ENCODE assay signal across 12 cellular contexts in genomic region chr13:51739403-51740112, GRCh38.
A peak's percentile ranks its signal among the peaks of the same experiment; 100 is the strongest.
DNase-seq lines count a peak whose midpoint lies in the region; ATAC-seq and TF ChIP-seq lines count a peak whose summit lies in the region.
"Had no signal": no experiment of that assay in that cellular context is flagged by ENCODE, and none has a peak within 500 bp of the region (broad histone marks: within the 10 kb centered on the region; RNA-seq: fewer than 3 reads in every experiment).

No MANE protein-coding gene starts in this region.

- WGBS in heart left ventricle, 4 donors: 73 to 86% (median 77%) methylated on average over 6 of the region's 6 CpGs
- 66 to 77% methylated on average over 6 of the region's 6 CpGs for WGBS in upper lobe of left lung, 2 donors
- WGBS in thyroid gland, 2 donors: 71 to 84% methylated on average over 6 of the region's 6 CpGs

- H3K27me3 ChIP-seq in adipocyte (replicated peaks; ENCODE audit: control insufficient read depth, insufficient read depth, low read length) (no peaks in the 10 kb centered on the region), heart left ventricle (no peaks in the 10 kb centered on the region), upper lobe of left lung (no peaks in the 10 kb centered on the region), thyroid gland (no peaks in the 10 kb centered on the region)
- H3K27me3 ChIP-seq: MG63 had no signal

- intact Hi-C loops in heart left ventricle (cut with DNase I): loop anchor here in 4 of 10 donors (10.0 kb wide), 3 partner anchors 155 to 305 kb away; partner anchors contain the start of gene WDFY2 (in 1 of the 4)
- intact Hi-C loops in thyroid gland (cut with DNase I): no loop called here

- DNase-seq in adipocyte (ENCODE audit: low read depth) (peak; percentile 70), heart left ventricle (no peak), omental fat pad (ENCODE audit: low spot score) (no peak), upper lobe of left lung (no peak), NCI-H2196 (lab: John Stamatoyannopoulos, UW; ENCODE audit: unreplicated experiment) (no peak), thyroid gland (no peak)
- DNase-seq: CD4-positive, alpha-beta T cell; MG63; NCI-H2171; stimulated activated CD4-positive, alpha-beta T cell treated with anti-CD3 and anti-CD28 coated beads, Interleukin-1b, Interleukin-23, amount 100 ng/mL, for 48 hours had no signal

- H3K4me3 ChIP-seq in adipocyte (ENCODE audit: low read length) (peak overlapping the region; percentile 45), heart left ventricle (no peak overlapping the region), upper lobe of left lung (no peak overlapping the region), thyroid gland (replicated peaks in 1 of 3) (no peak overlapping the region)
- H3K4me3 ChIP-seq: MG63 had no signal

- H3K9me3 ChIP-seq in adipocyte (ENCODE audit: control insufficient read depth, low read length) (no peaks in the 10 kb centered on the region), heart left ventricle (no peaks in the 10 kb centered on the region), upper lobe of left lung (no peaks in the 10 kb centered on the region), thyroid gland (no peaks in the 10 kb centered on the region)
- H3K9me3 ChIP-seq: MG63 had no signal

- ATAC-seq in heart left ventricle: peak in 3 of 4 donors; percentile 25 to 48 (median 43)
- peak; percentile 40 for ATAC-seq in omental fat pad (ENCODE audit: low FRiP score)
- peak in 1 of 2 donors; percentile 73 for ATAC-seq in upper lobe of left lung (ENCODE audit: low FRiP score in 2 of 2)
- ATAC-seq in GM19395 (IDR thresholded peaks at IDR 0.05; ENCODE audit: unreplicated experiment): no peak
- no peak for ATAC-seq in GM21381 (IDR thresholded peaks at IDR 0.05; ENCODE audit: unreplicated experiment)

- H3K4me1 ChIP-seq in adipocyte (ENCODE audit: control insufficient read depth, insufficient read depth, low read length) (peaks cover 44% of the 10 kb centered on the region), heart left ventricle (peaks cover 0 to 6% (median 0%) of the 10 kb centered on the region in 12 donors), upper lobe of left lung (peaks cover 4 to 14% (median 10%) of the 10 kb centered on the region in 4 donors), thyroid gland (no peaks in the 10 kb centered on the region)

- H3K9ac ChIP-seq in adipocyte (ENCODE audit: low read length): peak overlapping the region; percentile 76

- H3K36me3 ChIP-seq in adipocyte (ENCODE audit: control insufficient read depth, insufficient read depth, low read length, severe bottlenecking) (no peaks in the 10 kb centered on the region), heart left ventricle (peaks cover 0 to 44% (median 3%) of the 10 kb centered on the region in 9 donors), upper lobe of left lung (peaks cover 0 to 30% (median 0%) of the 10 kb centered on the region in 4 donors), thyroid gland (peaks cover 3 to 14% of the 10 kb centered on the region in 2 donors)

- TF ChIP-seq POLR2A in heart left ventricle (IDR thresholded peaks at IDR 0.05) (no peak), upper lobe of left lung (IDR thresholded peaks at IDR 0.05) (no peak), thyroid gland (IDR thresholded peaks at IDR 0.05) (no peak)

- TF ChIP-seq CTCF in heart left ventricle (IDR thresholded peaks at IDR 0.05) (no peak), omental fat pad (IDR thresholded peaks at IDR 0.05) (no peak), upper lobe of left lung (IDR thresholded peaks at IDR 0.05) (no peak), thyroid gland (IDR thresholded peaks at IDR 0.05) (no peak)

- H3K27ac ChIP-seq in heart left ventricle: peak overlapping the region in 9 of 12 donors; percentile 14 to 74 (median 35)
- H3K27ac ChIP-seq in upper lobe of left lung: peak overlapping the region in 3 of 4 donors; percentile 20 to 46 (median 45)
- no peak overlapping the region for H3K27ac ChIP-seq in thyroid gland

- TF ChIP-seq EP300 in upper lobe of left lung (IDR thresholded peaks at IDR 0.05): no peak

Comparison
In these comparisons a context has a peak if more than half of its experiments do, and no peak if none do; other contexts are left out.
1. ATAC-seq: peak in heart left ventricle (3 of 4) and omental fat pad (single experiment); none in GM19395 (single experiment) and GM21381 (single experiment).
2. H3K27ac ChIP-seq: peak in heart left ventricle (9 of 12) and upper lobe of left lung (3 of 4); none in thyroid gland (0 of 3).